Comparison of ENCODE assay signal across 26 cellular contexts in genomic region chr13:111122631-111123030, GRCh38.
"Had no signal": no experiment of that assay in that cellular context is flagged by ENCODE, and none has a peak within 500 bp of the region (broad histone marks: within the 10 kb centered on the region; RNA-seq: fewer than 3 reads in every experiment).

No MANE protein-coding gene starts in this region.

- H3K4me1 ChIP-seq: body of pancreas had no signal

- H3K9me3 ChIP-seq: body of pancreas, breast epithelium, MG63, SJCRH30 had no signal

- H3K9me3 Mint-ChIP-seq: activated CD4-positive, alpha-beta T cell treated with anti-CD3 and anti-CD28 coated beads, Interleukin-2, amount 10 ng/mL, durations not matched to agents 24 days and 14 days; activated CD8-positive, alpha-beta T cell treated with anti-CD3 and anti-CD28 coated beads for 36 hours; activated naive CD4-positive, alpha-beta T cell treated with anti-CD3 and anti-CD28 coated beads, Interleukin-2, amount 50 U/mL, for 24 hours; activated naive CD8-positive, alpha-beta T cell treated with anti-CD3 and anti-CD28 coated beads, Interleukin-2, amount 10 ng/mL, durations not matched to agents 7 days and 5 days; activated T-cell treated with anti-CD3 and anti-CD28 coated beads, Interleukin-2, amount 50 U/mL, for 24 hours; activated T-helper 2 cell treated with anti-CD3 and anti-CD28 coated beads, Interferon-gamma antibody, Interleukin-2, Interleukin-4, amounts not matched to agents 10 μg/mL and 5 μg/mL and 100 μg/mL, durations not matched to agents 14 hours and 24 hours and 36 hours; T-helper 1 cell treated with Interleukin-12 subunit alpha and Interleukin-12 subunit beta and Interleukin-4 antibody, amounts not matched to agents 30 μg/mL and 1 μg/mL, for 36 hours; T-helper 2 cell treated with Interferon-gamma antibody and Interleukin-4, amounts not matched to agents 5 μg/mL and 100 μg/mL, for 36 hours had no signal

- FAIRE-seq: astrocyte, TTC549 had no signal

- DNase-seq: activated CD4-positive, alpha-beta T cell treated with anti-CD3 and anti-CD28 coated beads, Interleukin-2, amount 10 ng/mL, durations not matched to agents 24 days and 14 days; activated CD4-positive, alpha-beta T cell treated with anti-CD3 and anti-CD28 coated beads, Interleukin-2, amount 50 U/mL, for 4 hours; activated CD8-positive, alpha-beta T cell treated with anti-CD3 and anti-CD28 coated beads for 36 hours; activated gamma-delta T cell; activated naive CD4-positive, alpha-beta T cell treated with Interleukin-2 at 50 U/mL for 16 hours; activated naive CD8-positive, alpha-beta T cell treated with anti-CD3 and anti-CD28 coated beads, Interleukin-2, amount 10 ng/mL, durations not matched to agents 7 days and 5 days; activated T-cell treated with anti-CD3 and anti-CD28 coated beads, Interleukin-2, amount 50 U/mL, for 24 hours; body of pancreas; Kasumi-1; KG1; MG63; MV-4-11; NCI-H1436 treated with DMSO at 0.1 percent for 48 hours; NCI-H1694 treated with DMSO at 0.1 percent for 48 hours; NCI-H345; NCI-H524 treated with DMSO at 0.1 percent for 48 hours had no signal

- H3K4me3 ChIP-seq: body of pancreas, breast epithelium, MG63, SJCRH30, SK-N-MC had no signal

- H3K36me3 Mint-ChIP-seq: activated naive CD4-positive, alpha-beta T cell treated with anti-CD3 and anti-CD28 coated beads, Interleukin-2, amount 50 U/mL, for 24 hours; activated naive CD8-positive, alpha-beta T cell treated with anti-CD3 and anti-CD28 coated beads, Interleukin-2, amount 10 ng/mL, durations not matched to agents 7 days and 5 days had no signal

- H3K36me3 ChIP-seq: breast epithelium, MG63, SJCRH30 had no signal

- ATAC-seq: activated CD8-positive, alpha-beta T cell treated with anti-CD3 and anti-CD28 coated beads for 36 hours; body of pancreas; Panc1 had no signal

- H3K27ac Mint-ChIP-seq: activated CD4-positive, alpha-beta T cell treated with anti-CD3 and anti-CD28 coated beads, Interleukin-2, amount 10 ng/mL, durations not matched to agents 24 days and 14 days; activated CD8-positive, alpha-beta T cell treated with anti-CD3 and anti-CD28 coated beads for 36 hours; activated naive CD4-positive, alpha-beta T cell treated with anti-CD3 and anti-CD28 coated beads, Interleukin-2, amount 50 U/mL, for 24 hours; activated naive CD8-positive, alpha-beta T cell treated with anti-CD3 and anti-CD28 coated beads, Interleukin-2, amount 10 ng/mL, durations not matched to agents 7 days and 5 days; activated T-cell treated with anti-CD3 and anti-CD28 coated beads, Interleukin-2, amount 50 U/mL, for 24 hours; activated T-helper 2 cell treated with anti-CD3 and anti-CD28 coated beads, Interferon-gamma antibody, Interleukin-2, Interleukin-4, amounts not matched to agents 10 μg/mL and 5 μg/mL and 100 μg/mL, durations not matched to agents 14 hours and 24 hours and 36 hours; T-helper 1 cell treated with Interleukin-12 subunit alpha and Interleukin-12 subunit beta and Interleukin-4 antibody, amounts not matched to agents 30 μg/mL and 1 μg/mL, for 36 hours; T-helper 2 cell treated with Interferon-gamma antibody and Interleukin-4, amounts not matched to agents 5 μg/mL and 100 μg/mL, for 36 hours had no signal

- H3K27me3 ChIP-seq: body of pancreas, MG63 had no signal

- H3K27ac ChIP-seq: body of pancreas, SK-N-MC had no signal

- H3K4me1 Mint-ChIP-seq: activated CD4-positive, alpha-beta T cell treated with anti-CD3 and anti-CD28 coated beads, Interleukin-2, amount 10 ng/mL, durations not matched to agents 24 days and 14 days; activated naive CD4-positive, alpha-beta T cell treated with anti-CD3 and anti-CD28 coated beads, Interleukin-2, amount 50 U/mL, for 24 hours had no signal

- H3K4me3 Mint-ChIP-seq: activated CD4-positive, alpha-beta T cell treated with anti-CD3 and anti-CD28 coated beads, Interleukin-2, amount 10 ng/mL, durations not matched to agents 24 days and 14 days; activated CD8-positive, alpha-beta T cell treated with anti-CD3 and anti-CD28 coated beads for 36 hours; activated naive CD4-positive, alpha-beta T cell treated with anti-CD3 and anti-CD28 coated beads, Interleukin-2, amount 50 U/mL, for 24 hours; activated naive CD8-positive, alpha-beta T cell treated with anti-CD3 and anti-CD28 coated beads, Interleukin-2, amount 10 ng/mL, durations not matched to agents 7 days and 5 days; activated T-cell treated with anti-CD3 and anti-CD28 coated beads, Interleukin-2, amount 50 U/mL, for 24 hours; T-helper 1 cell treated with Interleukin-12 subunit alpha and Interleukin-12 subunit beta and Interleukin-4 antibody, amounts not matched to agents 30 μg/mL and 1 μg/mL, for 36 hours; T-helper 2 cell treated with Interferon-gamma antibody and Interleukin-4, amounts not matched to agents 5 μg/mL and 100 μg/mL, for 36 hours had no signal
